1 cellular context compared by ENCODE assay signal in the genomic region with DNA sequence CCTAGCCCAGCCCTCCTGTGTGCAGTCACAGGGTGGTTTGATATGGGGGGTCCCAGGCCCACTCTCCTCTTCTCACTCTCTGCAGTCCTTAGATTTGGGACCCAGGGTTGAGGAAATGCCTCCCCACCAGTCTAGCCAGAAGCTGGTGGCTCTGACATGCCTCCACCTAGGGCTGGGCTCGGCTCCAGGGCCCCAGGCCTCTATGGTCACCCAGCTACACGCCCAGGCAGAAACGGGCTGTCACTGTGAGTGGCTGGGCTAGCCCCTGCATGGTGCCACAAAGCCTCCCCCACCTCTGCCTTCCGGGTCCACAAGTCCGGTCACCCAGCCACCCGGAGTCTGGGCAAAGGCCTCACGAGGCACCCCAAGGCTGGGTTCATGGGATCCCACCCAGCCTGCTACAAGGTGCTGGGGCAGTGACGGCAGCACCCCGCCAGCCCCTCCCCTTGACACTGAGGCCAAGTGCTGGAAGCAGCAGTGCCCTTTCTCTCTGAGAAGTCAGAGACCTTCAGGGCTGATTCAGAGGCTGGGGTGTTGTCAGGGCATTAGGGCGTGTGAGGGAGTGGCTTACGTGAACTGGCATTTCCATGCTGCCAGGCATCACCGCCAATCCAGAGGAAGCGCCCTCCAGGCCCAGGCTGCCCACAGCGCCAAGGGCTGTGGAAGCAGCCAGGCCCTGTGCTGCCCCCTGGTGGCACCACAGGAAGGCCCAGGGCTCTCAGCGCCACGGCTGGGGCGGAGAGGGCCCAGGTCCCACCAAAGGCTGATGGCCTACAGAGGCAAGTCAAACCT.
TF ChIP-seq lines count a peak whose summit lies in the region.

No MANE protein-coding gene starts in this region.

TF ChIP-seq in A549, 52 proteins besides CTCF, POLR2A, EP300 and RAD21:
- peak; percentile 39; the same call in 1 of the 2 replicates for TF ChIP-seq GATA3 (IDR thresholded peaks at IDR 0.05; ENCODE audit: borderline replicate concordance)
- no peak for TF ChIP-seq CHD4 (IDR thresholded peaks at IDR 0.05; ENCODE audit: borderline replicate concordance)
- TF ChIP-seq, protein P1, sequence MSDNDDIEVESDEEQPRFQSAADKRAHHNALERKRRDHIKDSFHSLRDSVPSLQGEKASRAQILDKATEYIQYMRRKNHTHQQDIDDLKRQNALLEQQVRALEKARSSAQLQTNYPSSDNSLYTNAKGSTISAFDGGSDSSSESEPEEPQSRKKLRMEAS (IDR thresholded peaks at IDR 0.05): peak; percentile 75
- TF ChIP-seq MYC (IDR thresholded peaks at IDR 0.05; ENCODE audit: borderline replicate concordance, low read length): peak; percentile 70; the same call in 1 of the 2 replicates
- TF ChIP-seq, protein P2, sequence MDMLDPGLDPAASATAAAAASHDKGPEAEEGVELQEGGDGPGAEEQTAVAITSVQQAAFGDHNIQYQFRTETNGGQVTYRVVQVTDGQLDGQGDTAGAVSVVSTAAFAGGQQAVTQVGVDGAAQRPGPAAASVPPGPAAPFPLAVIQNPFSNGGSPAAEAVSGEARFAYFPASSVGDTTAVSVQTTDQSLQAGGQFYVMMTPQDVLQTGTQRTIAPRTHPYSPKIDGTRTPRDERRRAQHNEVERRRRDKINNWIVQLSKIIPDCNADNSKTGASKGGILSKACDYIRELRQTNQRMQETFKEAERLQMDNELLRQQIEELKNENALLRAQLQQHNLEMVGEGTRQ (IDR thresholded peaks at IDR 0.05): 0 out of 2 replicates have a peak, but pooled peaks have one; percentile 4
- TF ChIP-seq ZFP36 (IDR thresholded peaks at IDR 0.05; ENCODE audit: borderline replicate concordance, partially characterized antibody): no peak
- TF ChIP-seq TP53 (CRISPR knock-in tag; IDR thresholded peaks at IDR 0.05): 0 out of 2 replicates have a peak, but pooled peaks have one; percentile 11
- no peak for TF ChIP-seq HEYL (CRISPR knock-in tag; IDR thresholded peaks at IDR 0.05)
- no peak for TF ChIP-seq NPAS2 (CRISPR knock-in tag; IDR thresholded peaks at IDR 0.05; ENCODE audit: borderline replicate concordance)
- TF ChIP-seq ESRRA (IDR thresholded peaks at IDR 0.05; ENCODE audit: borderline replicate concordance, low read length): peak; percentile 10; the same call in 1 of the 2 replicates
- TF ChIP-seq RFX5 (IDR thresholded peaks at IDR 0.05): 0 out of 2 replicates have a peak, but pooled peaks have one; percentile 18
- TF ChIP-seq, protein P3, sequence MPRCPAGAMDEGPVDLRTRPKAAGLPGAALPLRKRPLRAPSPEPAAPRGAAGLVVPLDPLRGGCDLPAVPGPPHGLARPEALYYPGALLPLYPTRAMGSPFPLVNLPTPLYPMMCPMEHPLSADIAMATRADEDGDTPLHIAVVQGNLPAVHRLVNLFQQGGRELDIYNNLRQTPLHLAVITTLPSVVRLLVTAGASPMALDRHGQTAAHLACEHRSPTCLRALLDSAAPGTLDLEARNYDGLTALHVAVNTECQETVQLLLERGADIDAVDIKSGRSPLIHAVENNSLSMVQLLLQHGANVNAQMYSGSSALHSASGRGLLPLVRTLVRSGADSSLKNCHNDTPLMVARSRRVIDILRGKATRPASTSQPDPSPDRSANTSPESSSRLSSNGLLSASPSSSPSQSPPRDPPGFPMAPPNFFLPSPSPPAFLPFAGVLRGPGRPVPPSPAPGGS (IDR thresholded peaks at IDR 0.05): 0 out of 3 replicates have a peak, but pooled peaks have one; percentile 38
- no peak for TF ChIP-seq CBX2 (IDR thresholded peaks at IDR 0.05; ENCODE audit: borderline replicate concordance, low read depth)
- no peak for TF ChIP-seq FOSB (CRISPR knock-in tag; IDR thresholded peaks at IDR 0.05)
- TF ChIP-seq CHD2 (IDR thresholded peaks at IDR 0.05; ENCODE audit: low read length, partially characterized antibody): no peak
- TF ChIP-seq SMC3 (IDR thresholded peaks at IDR 0.05): peak; percentile 93
- TF ChIP-seq, protein P4, sequence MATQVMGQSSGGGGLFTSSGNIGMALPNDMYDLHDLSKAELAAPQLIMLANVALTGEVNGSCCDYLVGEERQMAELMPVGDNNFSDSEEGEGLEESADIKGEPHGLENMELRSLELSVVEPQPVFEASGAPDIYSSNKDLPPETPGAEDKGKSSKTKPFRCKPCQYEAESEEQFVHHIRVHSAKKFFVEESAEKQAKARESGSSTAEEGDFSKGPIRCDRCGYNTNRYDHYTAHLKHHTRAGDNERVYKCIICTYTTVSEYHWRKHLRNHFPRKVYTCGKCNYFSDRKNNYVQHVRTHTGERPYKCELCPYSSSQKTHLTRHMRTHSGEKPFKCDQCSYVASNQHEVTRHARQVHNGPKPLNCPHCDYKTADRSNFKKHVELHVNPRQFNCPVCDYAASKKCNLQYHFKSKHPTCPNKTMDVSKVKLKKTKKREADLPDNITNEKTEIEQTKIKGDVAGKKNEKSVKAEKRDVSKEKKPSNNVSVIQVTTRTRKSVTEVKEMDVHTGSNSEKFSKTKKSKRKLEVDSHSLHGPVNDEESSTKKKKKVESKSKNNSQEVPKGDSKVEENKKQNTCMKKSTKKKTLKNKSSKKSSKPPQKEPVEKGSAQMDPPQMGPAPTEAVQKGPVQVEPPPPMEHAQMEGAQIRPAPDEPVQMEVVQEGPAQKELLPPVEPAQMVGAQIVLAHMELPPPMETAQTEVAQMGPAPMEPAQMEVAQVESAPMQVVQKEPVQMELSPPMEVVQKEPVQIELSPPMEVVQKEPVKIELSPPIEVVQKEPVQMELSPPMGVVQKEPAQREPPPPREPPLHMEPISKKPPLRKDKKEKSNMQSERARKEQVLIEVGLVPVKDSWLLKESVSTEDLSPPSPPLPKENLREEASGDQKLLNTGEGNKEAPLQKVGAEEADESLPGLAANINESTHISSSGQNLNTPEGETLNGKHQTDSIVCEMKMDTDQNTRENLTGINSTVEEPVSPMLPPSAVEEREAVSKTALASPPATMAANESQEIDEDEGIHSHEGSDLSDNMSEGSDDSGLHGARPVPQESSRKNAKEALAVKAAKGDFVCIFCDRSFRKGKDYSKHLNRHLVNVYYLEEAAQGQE (IDR thresholded peaks at IDR 0.05): no peak
- no peak for TF ChIP-seq FOSL2 (IDR thresholded peaks at IDR 0.05)
- TF ChIP-seq FOSL2 (CRISPR knock-in tag; IDR thresholded peaks at IDR 0.05): peak; percentile 47
- TF ChIP-seq HOXA7 (CRISPR knock-in tag; IDR thresholded peaks at IDR 0.05): peak; percentile 51; the same call in 1 of the 2 replicates
- peak; percentile 46 to 53; a peak in 3 of 5 replicates for TF ChIP-seq JUN (IDR thresholded peaks at IDR 0.05)
- no peak for TF ChIP-seq CBX8 (IDR thresholded peaks at IDR 0.05)
- no peak for TF ChIP-seq BHLHE40 (IDR thresholded peaks at IDR 0.05; ENCODE audit: low read depth, low read length)
- TF ChIP-seq EHF (CRISPR knock-in tag; IDR thresholded peaks at IDR 0.05): no peak
- no peak for TF ChIP-seq NFE2L2 (conservative IDR thresholded peaks at IDR 0.05; ENCODE audit: low read length)
- no peak for TF ChIP-seq HOXB13 (CRISPR knock-in tag; IDR thresholded peaks at IDR 0.05; ENCODE audit: low read depth)
- TF ChIP-seq CEBPB (IDR thresholded peaks at IDR 0.05): no peak
- TF ChIP-seq, protein P5, sequence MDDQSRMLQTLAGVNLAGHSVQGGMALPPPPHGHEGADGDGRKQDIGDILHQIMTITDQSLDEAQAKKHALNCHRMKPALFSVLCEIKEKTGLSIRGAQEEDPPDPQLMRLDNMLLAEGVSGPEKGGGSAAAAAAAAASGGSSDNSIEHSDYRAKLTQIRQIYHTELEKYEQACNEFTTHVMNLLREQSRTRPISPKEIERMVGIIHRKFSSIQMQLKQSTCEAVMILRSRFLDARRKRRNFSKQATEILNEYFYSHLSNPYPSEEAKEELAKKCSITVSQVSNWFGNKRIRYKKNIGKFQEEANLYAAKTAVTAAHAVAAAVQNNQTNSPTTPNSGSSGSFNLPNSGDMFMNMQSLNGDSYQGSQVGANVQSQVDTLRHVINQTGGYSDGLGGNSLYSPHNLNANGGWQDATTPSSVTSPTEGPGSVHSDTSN (IDR thresholded peaks at IDR 0.05): no peak
- no peak for TF ChIP-seq ZSCAN20 (CRISPR knock-in tag; IDR thresholded peaks at IDR 0.05)
